Comparison of ENCODE assay signal across 8 cellular contexts in the genomic region with DNA sequence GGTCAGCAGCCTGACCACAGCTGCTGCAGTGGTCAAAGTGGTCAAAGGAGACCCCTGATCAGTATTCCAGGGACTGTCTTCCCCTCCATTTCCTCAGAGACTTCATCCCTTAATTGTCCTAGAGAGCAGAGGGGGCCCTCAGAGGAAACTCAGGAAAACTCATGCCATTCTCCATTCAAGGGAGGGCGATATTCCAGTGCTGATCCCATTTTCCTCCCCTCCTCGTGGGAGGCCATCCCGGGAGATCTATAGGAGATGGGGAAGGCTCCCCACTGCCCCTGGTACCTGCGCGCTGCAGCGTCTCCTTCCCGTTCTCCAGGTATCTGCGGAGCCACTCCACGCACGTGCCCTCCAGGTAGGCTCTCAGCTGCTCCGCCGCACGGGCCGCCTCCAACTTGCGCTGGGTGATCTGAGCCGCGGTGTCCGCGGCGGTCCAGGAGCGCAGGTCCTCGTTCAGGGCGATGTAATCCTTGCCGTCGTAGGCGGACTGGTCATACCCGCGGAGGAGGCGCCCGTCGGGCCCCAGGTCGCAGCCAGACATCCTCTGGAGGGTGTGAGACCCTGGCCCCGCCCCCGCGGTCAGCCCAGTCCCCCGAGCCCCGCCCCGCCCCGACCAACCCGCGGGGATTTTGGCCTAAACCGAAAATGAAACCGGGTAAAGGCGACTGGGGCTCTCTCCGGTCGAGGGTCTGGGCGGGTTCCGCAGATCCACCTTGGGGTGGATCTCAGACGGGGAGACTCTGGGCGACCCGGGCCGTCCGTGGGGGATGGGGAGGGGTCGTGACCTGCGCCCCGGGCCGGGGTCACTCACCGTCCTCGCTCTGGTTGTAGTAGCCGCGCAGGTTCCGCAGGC. TPM values are rescaled to one million over a fixed set of nuclear protein-coding genes. Genes with fewer than 3 reads are reported as not detected.
DNase-seq lines count a peak whose midpoint lies in the region; ATAC-seq and TF ChIP-seq lines count a peak whose summit lies in the region.

No MANE protein-coding gene starts in this region.

- TF ChIP-seq CTCF in AG04449 (IDR thresholded peaks at IDR 0.05; ENCODE audit: insufficient read depth, low read length, missing control alignments) = no peak
- TF ChIP-seq CTCF in fibroblast of lung (conservative IDR thresholded peaks at IDR 0.05 in 1 of 2, IDR thresholded peaks at IDR 0.05 in 1 of 2; ENCODE audit: low read depth in 1 of 2, low read length in 2 of 2) = no peak
- no peak for TF ChIP-seq CTCF in neural cell (IDR thresholded peaks at IDR 0.05; ENCODE audit: poor library complexity, severe bottlenecking)
- TF ChIP-seq CTCF in tibial artery (IDR thresholded peaks at IDR 0.05) = no peak

- H3K9me2 ChIP-seq in neural cell (ENCODE audit: insufficient read depth, low read length) = no peaks in the 10 kb centered on the region

- H3K4me1 ChIP-seq in fibroblast of lung (ENCODE audit: control insufficient read depth, extremely low read depth, insufficient read depth, low read length) (no peaks in the 10 kb centered on the region), tibial artery (peaks cover 0 to 19% (median 0%) of the 10 kb centered on the region in 4 donors)

- no peaks in the 10 kb centered on the region for H3F3A ChIP-seq in neural cell (ENCODE audit: insufficient read depth, low read length, poor library complexity, severe bottlenecking)

- H3K9ac ChIP-seq in fibroblast of lung (ENCODE audit: insufficient read depth, low read length) (peak overlapping the region; percentile 92), neural cell (ENCODE audit: low read length) (peak overlapping the region; percentile 53)

- no peaks in the 10 kb centered on the region for H4K20me1 ChIP-seq in fibroblast of lung (ENCODE audit: control insufficient read depth, extremely low read depth, insufficient read depth, low read length)
- H4K20me1 ChIP-seq in neural cell (ENCODE audit: insufficient read depth) = no peaks in the 10 kb centered on the region

- no peak for TF ChIP-seq RAD21 in neural cell (conservative IDR thresholded peaks at IDR 0.05)

- H2AFZ ChIP-seq in fibroblast of lung (ENCODE audit: low read length) (no peak overlapping the region), neural cell (ENCODE audit: low read depth, low read length) (peak overlapping the region; percentile 40)

- H3K27me3 ChIP-seq in MG63 = no peaks in the 10 kb centered on the region
- H3K27me3 ChIP-seq in fibroblast of lung (ENCODE audit: control insufficient read depth, insufficient read depth, low read length) = peaks cover under 1% of the 10 kb centered on the region
- peaks cover 3% of the 10 kb centered on the region for H3K27me3 ChIP-seq in neural cell (ENCODE audit: insufficient read depth, low read depth, low read length)
- no peaks in the 10 kb centered on the region for H3K27me3 ChIP-seq in tibial artery

- POLR2A ChIA-PET in AG04449 (lab: Yijun Ruan, JAX) = no interaction called here

- H3K4me2 ChIP-seq in fibroblast of lung (ENCODE audit: extremely low read depth, insufficient read depth, low read length) = peak overlapping the region; percentile 71
- no peak overlapping the region for H3K4me2 ChIP-seq in neural cell (ENCODE audit: low read length)

- DNase-seq in AG04449 (ENCODE audit: low read depth, low spot score) (no peak), MG63 (peak; percentile 78), activated T-cell treated with anti-CD3 and anti-CD28 coated beads for 4 hours (peak; percentile 51), fibroblast of lung (ENCODE audit: low read depth in 2 of 2) (peak; percentile 42 to 61), tibial artery (peak in 1 of 2 donors; percentile 84), NCI-H1436 (lab: John Stamatoyannopoulos, UW) (no peak)

- H3K27ac ChIP-seq in fibroblast of lung (ENCODE audit: insufficient read depth, low read length) = peak overlapping the region; percentile 93
- H3K27ac ChIP-seq in neural cell (ENCODE audit: low read length) = no peak overlapping the region
- peak overlapping the region; percentile 91 to 100 for H3K27ac ChIP-seq in tibial artery

- H3K9me3 ChIP-seq in MG63 (no peaks in the 10 kb centered on the region), fibroblast of lung (ENCODE audit: control insufficient read depth, insufficient read depth, low read depth, low read length) (no peaks in the 10 kb centered on the region), neural cell (ENCODE audit: low read length) (no peaks in the 10 kb centered on the region), tibial artery (no peaks in the 10 kb centered on the region)

- H3K4me3 ChIP-seq in AG04449 (ENCODE audit: low read depth, low read length) = peak overlapping the region; percentile 72
- peak overlapping the region; percentile 87 for H3K4me3 ChIP-seq in MG63
- H3K4me3 ChIP-seq in fibroblast of lung (replicated peaks in 1 of 4; ENCODE audit: control extremely low read depth in 1 of 4, insufficient read depth in 1 of 4, low read depth in 3 of 4, low read length in 4 of 4) = peak overlapping the region; percentile 58 to 71 (median 66)
- peak overlapping the region; percentile 73 for H3K4me3 ChIP-seq in neural cell (ENCODE audit: low read length)
- H3K4me3 ChIP-seq in tibial artery = peak overlapping the region; percentile 86 to 94

- TF ChIP-seq EP300 in neural cell (conservative IDR thresholded peaks at IDR 0.05; ENCODE audit: poor library complexity, severe bottlenecking) = no peak

- peaks cover 6% of the 10 kb centered on the region for H3K79me2 ChIP-seq in fibroblast of lung (ENCODE audit: control insufficient read depth, insufficient read depth, low read length)
- H3K79me2 ChIP-seq in neural cell (replicated peaks; ENCODE audit: insufficient read depth, low read length) = no peaks in the 10 kb centered on the region

- ATAC-seq in GM18907 (IDR thresholded peaks at IDR 0.05; ENCODE audit: unreplicated experiment) = peak; percentile 37

- CTCF ChIA-PET in AG04449 (lab: Yijun Ruan, JAX) = no interaction called here

- intact Hi-C loops in tibial artery (cut with DNase I; ENCODE audit: low total_unique reads) = loop anchor here (5.0 kb wide), 1 partner anchor 79 kb away; no protein-coding TSS in a partner anchor

- H3K36me3 ChIP-seq in MG63 = peaks cover 14% of the 10 kb centered on the region
- peaks cover 5% of the 10 kb centered on the region for H3K36me3 ChIP-seq in fibroblast of lung (ENCODE audit: control insufficient read depth, insufficient read depth, low read length)
- no peaks in the 10 kb centered on the region for H3K36me3 ChIP-seq in neural cell (ENCODE audit: insufficient read depth, low read length)
- H3K36me3 ChIP-seq in tibial artery = peaks cover 0 to 22% (median 12%) of the 10 kb centered on the region in 3 donors

TF ChIP-seq in neural cell, 6 proteins besides CTCF, POLR2A, EP300 and RAD21:
- TF ChIP-seq POLR2AphosphoS5 (IDR thresholded peaks at IDR 0.05) (no peak), MXI1 (conservative IDR thresholded peaks at IDR 0.05; ENCODE audit: poor library complexity, severe bottlenecking) (no peak), EZH2 (IDR thresholded peaks at IDR 0.05; ENCODE audit: borderline replicate concordance, insufficient read depth, low read length, poor library complexity, severe bottlenecking) (no peak)

RNA-seq across cellular contexts. Expression of a gene that starts 0.9 kb away (rescaled TPM):
- 252 and 364 TPM in 2 replicates for total RNA-seq in MG63 (2014; rRNA removed; shearing (Covaris generic); ENCODE audit: low replicate concordance)
- total RNA-seq in fibroblast of lung = 122 and 193 TPM in 2 replicates
- polyA plus RNA-seq in fibroblast of lung = 274 and 408 TPM in 2 replicates
- polyA plus RNA-seq in fibroblast of lung (2012) = 437 and 484 TPM in 2 replicates
- polyA minus RNA-seq in fibroblast of lung (ENCODE audit: low replicate concordance) = 359 and 618 TPM in 2 replicates
- polyA plus RNA-seq in neural cell = 18.0 and 33.6 TPM in 2 replicates
- polyA minus RNA-seq in neural cell = 7.4 and 10.0 TPM in 2 replicates

Comparison
In these comparisons a context has a peak if more than half of its experiments do, and no peak if none do; other contexts are left out.
1. DNase-seq: peak in MG63 (single experiment), activated T-cell treated with anti-CD3 and anti-CD28 coated beads for 4 hours (single experiment) and fibroblast of lung (2 of 2); none in AG04449 (single experiment) and NCI-H1436 (single experiment).
2. Peak in every context shown above with its lines, with median percentiles within 50 percentile points of each other: H3K4me3 ChIP-seq.